9 cellular contexts compared by ENCODE assay signal in genomic region chr2:96116879-96117533, GRCh38. TPM values are rescaled to one million over a fixed set of nuclear protein-coding genes. Genes with fewer than 3 reads are reported as not detected.
DNase-seq lines count a peak whose midpoint lies in the region; ATAC-seq and TF ChIP-seq lines count a peak whose summit lies in the region.
"Had no signal": no experiment of that assay in that cellular context is flagged by ENCODE, and none has a peak within 500 bp of the region (broad histone marks: within the 10 kb centered on the region; RNA-seq: fewer than 3 reads in every experiment).

No MANE protein-coding gene starts in this region.

- H3K9ac ChIP-seq in HUES6 (ENCODE audit: low read length) (no peak overlapping the region), mammary epithelial cell (ENCODE audit: insufficient read depth, low read length) (no peak overlapping the region)

- BruUV-seq in mammary epithelial cell (replicated peaks; lab: Mats Ljungman, UMichigan): no TSS peak

- H2AFZ ChIP-seq in mammary epithelial cell (ENCODE audit: low read depth, low read length): peak overlapping the region; percentile 80

- H4K20me1 ChIP-seq in DOHH2 (ENCODE audit: control insufficient read depth, insufficient read depth, low read depth, low read length): no peaks in the 10 kb centered on the region
- no peaks in the 10 kb centered on the region for H4K20me1 ChIP-seq in mammary epithelial cell (ENCODE audit: insufficient read depth, low read length)

- DNase-seq in UCSD-AML1 (lab: John Stamatoyannopoulos, UW; ENCODE audit: unreplicated experiment): peak; percentile 64
- peak; percentile 53 for DNase-seq in mammary epithelial cell
- peak; percentile 54 for DNase-seq in kidney tubule cell (ENCODE audit: low spot score)
- peak; percentile 53 to 72 for DNase-seq in stimulated activated CD4-positive, alpha-beta T cell treated with anti-CD3 and anti-CD28 coated beads, Interleukin-2, amount 100 ng/mL, for 48 hours
- DNase-seq in foreskin melanocyte: no peak

- intact Hi-C loops in mammary epithelial cell (cut with micrococcal nuclease): loop anchor here (2.0 kb wide), 1 partner anchor 124 kb away; no protein-coding TSS in a partner anchor

- under 1% methylated on average over 24 of the region's 62 CpGs for WGBS in mammary epithelial cell (ENCODE audit: low coverage, missing lambda C conversion rate)

- H3K4me3 ChIP-seq in DOHH2 (ENCODE audit: low read length) (peak overlapping the region; percentile 70), HUES6 (ENCODE audit: low read depth, low read length) (peak overlapping the region; percentile 66), mammary epithelial cell (replicated peaks in 1 of 3; ENCODE audit: insufficient read depth in 1 of 3, low read depth in 2 of 3, low read length in 3 of 3) (peak overlapping the region; percentile 26 to 54 (median 52))

- CTCF ChIA-PET in mammary epithelial cell (lab: Charles Lee; ENCODE audit: low non-redundant PET): interaction anchor here (0.6 to 0.7 kb wide), 4 partner anchors 15 to 124 kb away, joined by 4 to 13 read pairs (median 5); no protein-coding TSS in a partner anchor

- ATAC-seq in GM19468 (IDR thresholded peaks at IDR 0.05; ENCODE audit: extremely low read depth, unreplicated experiment): peak; percentile 30

- H3K79me2 ChIP-seq in DOHH2 (ENCODE audit: control insufficient read depth, low read length) (no peaks in the 10 kb centered on the region), mammary epithelial cell (ENCODE audit: insufficient read depth, low read length) (no peaks in the 10 kb centered on the region)

- H3K27me3 ChIP-seq in DOHH2 (ENCODE audit: control insufficient read depth, low read length): peaks cover 30% of the 10 kb centered on the region
- H3K27me3 ChIP-seq in HUES6 (ENCODE audit: control insufficient read depth, insufficient read depth, low read length): peaks cover 70% of the 10 kb centered on the region
- H3K27me3 ChIP-seq in mammary epithelial cell (ENCODE audit: insufficient read depth, low read length): no peaks in the 10 kb centered on the region

- H3K9me3 ChIP-seq in DOHH2 (ENCODE audit: control insufficient read depth, insufficient read depth, low read length) (no peaks in the 10 kb centered on the region), HUES6 (ENCODE audit: control insufficient read depth, insufficient read depth, low read depth, low read length) (no peaks in the 10 kb centered on the region), mammary epithelial cell (replicated peaks; ENCODE audit: insufficient read depth, low read length) (no peaks in the 10 kb centered on the region)

- H3F3A ChIP-seq in DOHH2 (ENCODE audit: control insufficient read depth, insufficient read depth): no peaks in the 10 kb centered on the region

- H3K9me2 ChIP-seq in DOHH2 (replicated peaks; ENCODE audit: control insufficient read depth, low read length): no peaks in the 10 kb centered on the region

- peak overlapping the region; percentile 70 for H3K4me2 ChIP-seq in DOHH2 (ENCODE audit: low read length)
- H3K4me2 ChIP-seq in mammary epithelial cell (ENCODE audit: insufficient read depth, low read depth, low read length): peak overlapping the region; percentile 81

- H3K4me1 ChIP-seq in DOHH2 (ENCODE audit: control insufficient read depth, low read length) (peaks cover 25% of the 10 kb centered on the region), HUES6 (ENCODE audit: control insufficient read depth, insufficient read depth, low read length) (peaks cover 10% of the 10 kb centered on the region), mammary epithelial cell (ENCODE audit: insufficient read depth, low read length) (peaks cover 9% of the 10 kb centered on the region)

- H3K27ac ChIP-seq in DOHH2 (ENCODE audit: low read depth, low read length) (no peak overlapping the region), HUES6 (ENCODE audit: low read depth, low read length) (no peak overlapping the region), mammary epithelial cell (ENCODE audit: insufficient read depth, low read depth, low read length) (no peak overlapping the region)
- H3K27ac ChIP-seq: epithelial cell of prostate had no signal

- in situ Hi-C loops in mammary epithelial cell (cut with MboI; ENCODE audit: low sequenced_read_pairs in 2 of 2): loop anchor here in 1 of 2 donors (25.0 kb wide), 1 partner anchor 105 kb away; no protein-coding TSS in a partner anchor

- H3K36me3 ChIP-seq in DOHH2 (ENCODE audit: control insufficient read depth, low read length) (no peaks in the 10 kb centered on the region), HUES6 (ENCODE audit: control insufficient read depth, insufficient read depth, low read length) (no peaks in the 10 kb centered on the region), mammary epithelial cell (ENCODE audit: insufficient read depth, low read length) (no peaks in the 10 kb centered on the region)

- dilution Hi-C loops in mammary epithelial cell (cut with HindIII; ENCODE audit: low sequenced_read_pairs): no loop called here

- TF ChIP-seq CTCF in DOHH2 (IDR thresholded peaks at IDR 0.05; ENCODE audit: low read depth, low read length, poor library complexity, severe bottlenecking) (peak; percentile 63), mammary epithelial cell (conservative IDR thresholded peaks at IDR 0.05 in 1 of 2, IDR thresholded peaks at IDR 0.05 in 1 of 2; ENCODE audit: extremely low read depth in 1 of 2, insufficient read depth in 1 of 2, low read depth in 1 of 2, low read length in 2 of 2) (peak; percentile 52 to 64)

RNA-seq across cellular contexts. Expression of gene ADRA2B, which starts 0.6 kb away (rescaled TPM):
- total RNA-seq in mammary epithelial cell: under 1 TPM; under 0.01 to 0.09 TPM
- polyA plus RNA-seq in mammary epithelial cell: 0.05 TPM
- not detected for polyA minus RNA-seq in mammary epithelial cell

RNA-seq across cellular contexts. Expression of gene ASTL, which starts 21.3 kb away (rescaled TPM):
- total RNA-seq in mammary epithelial cell: under 1 TPM in 1 of 2 donors, not detected in 1; 0.33 TPM
- polyA plus RNA-seq in mammary epithelial cell: not detected
- polyA minus RNA-seq in mammary epithelial cell: not detected

RNA-seq across cellular contexts. Expression of gene DUSP2, which starts 28.2 kb away (rescaled TPM):
- 10 to 100 TPM in 1 of 2 donors, 1 to 10 TPM in 1; 2.0 to 22.0 TPM for total RNA-seq in mammary epithelial cell
- 3.1 TPM for polyA plus RNA-seq in mammary epithelial cell
- 11.6 TPM for polyA minus RNA-seq in mammary epithelial cell
